ENCODE assay signal across 12 cellular contexts in genomic region chr2:9263388-9263787, GRCh38. TPM values are rescaled to one million over a fixed set of nuclear protein-coding genes. Genes with fewer than 3 reads are reported as not detected.
DNase-seq lines count a peak whose midpoint lies in the region; TF ChIP-seq lines count a peak whose summit lies in the region.
"Had no signal": no experiment of that assay in that cellular context is flagged by ENCODE, and none has a peak within 500 bp of the region (broad histone marks: within the 10 kb centered on the region; RNA-seq: fewer than 3 reads in every experiment).

No MANE protein-coding gene starts in this region.

- no peak overlapping the region for H3K4me2 ChIP-seq in mammary epithelial cell (ENCODE audit: insufficient read depth, low read depth, low read length)
- H3K4me2 ChIP-seq: A549 had no signal

- H3K9me3 ChIP-seq in mammary epithelial cell (replicated peaks; ENCODE audit: insufficient read depth, low read length), result no peaks in the 10 kb centered on the region
- H3K9me3 ChIP-seq in muscle layer of colon (ENCODE audit: low read length), result no peaks in the 10 kb centered on the region
- no peaks in the 10 kb centered on the region for H3K9me3 ChIP-seq in uterus
- H3K9me3 ChIP-seq: A549 had no signal

- H3K4me3 ChIP-seq in mammary epithelial cell (replicated peaks in 1 of 3; ENCODE audit: insufficient read depth in 1 of 3, low read depth in 2 of 3, low read length in 3 of 3) (no peak overlapping the region), coronary artery (peak overlapping the region; percentile 45), muscle layer of colon (ENCODE audit: low read depth in 1 of 2, low read length in 2 of 2) (peak overlapping the region in 1 of 2 donors; percentile 4), uterus (peak overlapping the region in 1 of 2 donors; percentile 5)
- H3K4me3 ChIP-seq: A549 had no signal

- POLR2A ChIA-PET in MCF 10A (lab: Yijun Ruan, JAX), result interaction anchor here (1.2 to 1.8 kb wide), 2 partner anchors 12 to 13 kb away, joined by 3 to 7 read pairs; no protein-coding TSS in a partner anchor
- POLR2A ChIA-PET in activated CD4-positive, alpha-beta memory T cell treated with anti-CD3 and anti-CD28 coated beads for 36 hours (lab: Charles Lee), result interaction anchor here (0.6 kb wide), 1 partner anchor 25 kb away, joined by 3 read pairs; no protein-coding TSS in a partner anchor

- H3K27me3 ChIP-seq in mammary epithelial cell (ENCODE audit: insufficient read depth, low read length), result no peaks in the 10 kb centered on the region
- H3K27me3 ChIP-seq in muscle layer of colon (ENCODE audit: control insufficient read depth in 1 of 2, insufficient read depth in 2 of 2, low read length in 2 of 2), result no peaks in the 10 kb centered on the region
- H3K27me3 ChIP-seq in uterus, result no peaks in the 10 kb centered on the region

- H3K4me1 ChIP-seq in mammary epithelial cell (ENCODE audit: insufficient read depth, low read length) (no peaks in the 10 kb centered on the region), muscle layer of colon (ENCODE audit: insufficient read depth, low read length) (peaks cover 55% of the 10 kb centered on the region), uterus (peaks cover 4 to 46% of the 10 kb centered on the region in 2 donors)

- H3K36me3 Mint-ChIP-seq in MCF 10A (ENCODE audit: insufficient read depth, unreplicated experiment), result peaks cover 9% of the 10 kb centered on the region
- no peaks in the 10 kb centered on the region for H3K36me3 Mint-ChIP-seq in activated CD4-positive, alpha-beta memory T cell treated with anti-CD3 and anti-CD28 coated beads for 36 hours

- H4K20me1 ChIP-seq in mammary epithelial cell (ENCODE audit: insufficient read depth, low read length), result no peaks in the 10 kb centered on the region

- no peak for TF ChIP-seq POLR2A in uterus (IDR thresholded peaks at IDR 0.05)

- no peak for TF ChIP-seq CTCF in MCF 10A (IDR thresholded peaks at IDR 0.05; ENCODE audit: unreplicated experiment)
- TF ChIP-seq CTCF in mammary epithelial cell (conservative IDR thresholded peaks at IDR 0.05 in 1 of 2, IDR thresholded peaks at IDR 0.05 in 1 of 2; ENCODE audit: extremely low read depth in 1 of 2, insufficient read depth in 1 of 2, low read depth in 1 of 2, low read length in 2 of 2), result no peak
- TF ChIP-seq CTCF in coronary artery (IDR thresholded peaks at IDR 0.05), result no peak
- TF ChIP-seq CTCF in uterus (IDR thresholded peaks at IDR 0.05), result no peak

- DNase-seq in MCF 10A (ENCODE audit: unreplicated experiment) (no peak), mammary epithelial cell (no peak), coronary artery (ENCODE audit: low spot score) (no peak), uterus (no peak), NCI-H2029 (lab: John Stamatoyannopoulos, UW) (no peak), retina (no peak)
- DNase-seq in activated CD4-positive, alpha-beta memory T cell treated with anti-CD3 and anti-CD28 coated beads for 36 hours, result no peak
- DNase-seq: activated T-cell treated with anti-CD3 and anti-CD28 coated beads, Interleukin-2, amount 50 U/mL, for 72 hours; NCI-H69; T-helper 9 cell had no signal

- intact Hi-C loops in MCF 10A (cut with micrococcal nuclease), result no loop called here
- intact Hi-C loops in mammary epithelial cell (cut with micrococcal nuclease), result no loop called here
- intact Hi-C loops in uterus (cut with DNase I; ENCODE audit: low total_unique reads), result no loop called here
- intact Hi-C loops in activated CD4-positive, alpha-beta memory T cell treated with anti-CD3 and anti-CD28 coated beads for 36 hours (cut with micrococcal nuclease), result no loop called here

- BruUV-seq in MCF 10A (replicated peaks; lab: Mats Ljungman, UMichigan) (no TSS peak), mammary epithelial cell (replicated peaks; lab: Mats Ljungman, UMichigan) (no TSS peak)

- H3K27me3 Mint-ChIP-seq in MCF 10A (ENCODE audit: insufficient read depth, unreplicated experiment), result no peaks in the 10 kb centered on the region
- H3K27me3 Mint-ChIP-seq in activated CD4-positive, alpha-beta memory T cell treated with anti-CD3 and anti-CD28 coated beads for 36 hours, result peaks cover 3% of the 10 kb centered on the region

- no peak overlapping the region for H3K27ac ChIP-seq in mammary epithelial cell (ENCODE audit: insufficient read depth, low read depth, low read length)
- H3K27ac ChIP-seq in coronary artery, result peak overlapping the region; percentile 78 to 86
- H3K27ac ChIP-seq in muscle layer of colon (ENCODE audit: low read depth, low read length), result peak overlapping the region; percentile 58
- H3K27ac ChIP-seq in uterus, result peak overlapping the region; percentile 88 to 93

- H3K4me1 Mint-ChIP-seq in MCF 10A (ENCODE audit: insufficient read depth, unreplicated experiment), result peaks cover 40% of the 10 kb centered on the region
- H3K4me1 Mint-ChIP-seq in activated CD4-positive, alpha-beta memory T cell treated with anti-CD3 and anti-CD28 coated beads for 36 hours (ENCODE audit: low read depth), result no peaks in the 10 kb centered on the region

- H3K27ac Mint-ChIP-seq in MCF 10A (ENCODE audit: low read depth, unreplicated experiment), result peak overlapping the region; percentile 73
- no peak overlapping the region for H3K27ac Mint-ChIP-seq in activated CD4-positive, alpha-beta memory T cell treated with anti-CD3 and anti-CD28 coated beads for 36 hours
- H3K27ac Mint-ChIP-seq: activated T-cell treated with anti-CD3 and anti-CD28 coated beads, Interleukin-2, amount 50 U/mL, for 72 hours had no signal

- CTCF ChIA-PET in MCF 10A (lab: Yijun Ruan, JAX), result interaction anchor here (0.7 to 1.9 kb wide), 3 partner anchors 9 to 786 kb away, joined by 3 to 5 read pairs (median 3); no protein-coding TSS in a partner anchor
- CTCF ChIA-PET in mammary epithelial cell (lab: Charles Lee; ENCODE audit: low non-redundant PET), result no interaction called here
- CTCF ChIA-PET in activated CD4-positive, alpha-beta memory T cell treated with anti-CD3 and anti-CD28 coated beads for 36 hours (lab: Charles Lee), result no interaction called here

- no peaks in the 10 kb centered on the region for H3K9me3 Mint-ChIP-seq in MCF 10A (ENCODE audit: unreplicated experiment)
- H3K9me3 Mint-ChIP-seq in activated CD4-positive, alpha-beta memory T cell treated with anti-CD3 and anti-CD28 coated beads for 36 hours, result no peaks in the 10 kb centered on the region
- H3K9me3 Mint-ChIP-seq: activated T-cell treated with anti-CD3 and anti-CD28 coated beads, Interleukin-2, amount 50 U/mL, for 72 hours had no signal

- in situ Hi-C loops in mammary epithelial cell (cut with MboI; ENCODE audit: low sequenced_read_pairs in 2 of 2), result no loop called here

- H2AFZ ChIP-seq in mammary epithelial cell (ENCODE audit: low read depth, low read length), result no peak overlapping the region

- H3K36me3 ChIP-seq in mammary epithelial cell (ENCODE audit: insufficient read depth, low read length), result peaks cover 5% of the 10 kb centered on the region
- H3K36me3 ChIP-seq in muscle layer of colon (ENCODE audit: insufficient read depth, low read length), result no peaks in the 10 kb centered on the region
- no peaks in the 10 kb centered on the region for H3K36me3 ChIP-seq in uterus

- 75% methylated on average over 11 of the region's 14 CpGs for WGBS in mammary epithelial cell (ENCODE audit: low coverage, missing lambda C conversion rate)

- dilution Hi-C loops in mammary epithelial cell (cut with HindIII; ENCODE audit: low sequenced_read_pairs), result no loop called here

- H3K9ac ChIP-seq in mammary epithelial cell (ENCODE audit: insufficient read depth, low read length), result no peak overlapping the region
- H3K9ac ChIP-seq in muscle layer of colon (ENCODE audit: low read length), result peak overlapping the region; percentile 37

- H3K79me2 ChIP-seq in mammary epithelial cell (ENCODE audit: insufficient read depth, low read length), result peaks cover 98% of the 10 kb centered on the region

- no peak overlapping the region for H3K4me3 Mint-ChIP-seq in MCF 10A (ENCODE audit: unreplicated experiment)
- H3K4me3 Mint-ChIP-seq in activated CD4-positive, alpha-beta memory T cell treated with anti-CD3 and anti-CD28 coated beads for 36 hours, result no peak overlapping the region
- H3K4me3 Mint-ChIP-seq: activated T-cell treated with anti-CD3 and anti-CD28 coated beads, Interleukin-2, amount 50 U/mL, for 72 hours had no signal

RNA-seq across cellular contexts. Expression of gene ASAP2, which starts 56.8 kb away (rescaled TPM):
- total RNA-seq in MCF 10A (2022) (80.8 and 89.5 TPM in 2 replicates), mammary epithelial cell (100 to 1,000 TPM in 1 of 2 donors, 10 to 100 TPM in 1; 40.8 to 137 TPM), uterus (10 to 100 TPM; 24.3 to 55.5 (median 31.3) TPM)
- polyA plus RNA-seq in mammary epithelial cell, result 56.4 TPM
- 60.0 TPM for polyA minus RNA-seq in mammary epithelial cell
- under 1 TPM; 0.26 to 0.97 TPM for total RNA-seq in activated CD4-positive, alpha-beta memory T cell treated with anti-CD3 and anti-CD28 coated beads for 36 hours

Comparison
In these comparisons a context has a peak if more than half of its experiments do, and no peak if none do; other contexts are left out.
1. RNA of gene ASAP2, which starts 56.8 kb away (total RNA-seq): 40.8 to 137 TPM in mammary epithelial cell, 80.8 to 89.5 TPM in MCF 10A and 24.3 to 55.5 TPM in uterus; 0.26 to 0.97 TPM in activated CD4-positive, alpha-beta memory T cell treated with anti-CD3 and anti-CD28 coated beads for 36 hours; every median in the first group is over 10 times any median in the second.